Comparison of ENCODE assay signal across 8 cellular contexts in genomic region chr19:17681505-17682125, GRCh38. TPM values are rescaled to one million over a fixed set of nuclear protein-coding genes. Genes with fewer than 3 reads are reported as not detected.
DNase-seq lines count a peak whose midpoint lies in the region; TF ChIP-seq lines count a peak whose summit lies in the region.
"Had no signal": no experiment of that assay in that cellular context is flagged by ENCODE, and none has a peak within 500 bp of the region (broad histone marks: within the 10 kb centered on the region; RNA-seq: fewer than 3 reads in every experiment).

No MANE protein-coding gene starts in this region.

- DNase-seq in HFFc6 (peak; percentile 44), UCSD-AML1 (lab: John Stamatoyannopoulos, UW; ENCODE audit: unreplicated experiment) (peak; percentile 62), fibroblast of peridontal ligament (ENCODE audit: extremely low read depth) (peak; percentile 30), HuH-7.5 (ENCODE audit: low spot score) (no peak), NCI-H524 (lab: John Stamatoyannopoulos, UW) (no peak), GOT3 (lab: John Stamatoyannopoulos, UW) (no peak)
- DNase-seq in stimulated activated CD4-positive, alpha-beta T cell treated with anti-CD3 and anti-CD28 coated beads, Interleukin-4, amount 100 ng/mL, for 24 hours, result peak; percentile 37

- peaks cover 4% of the 10 kb centered on the region for H3K27me3 Mint-ChIP-seq in HFFc6 (ENCODE audit: insufficient read depth)

- H3K27ac Mint-ChIP-seq in HFFc6, result 0 out of 2 replicates have a peak overlapping the region, but pooled peaks have one; percentile 42

- no peak for TF ChIP-seq CTCF in HFFc6 (IDR thresholded peaks at IDR 0.05)

- peaks cover 39% of the 10 kb centered on the region for H3K4me1 Mint-ChIP-seq in HFFc6 (ENCODE audit: low read depth)

- H3K4me3 Mint-ChIP-seq in HFFc6, result no peak overlapping the region

- no peaks in the 10 kb centered on the region for H3K36me3 Mint-ChIP-seq in HFFc6 (ENCODE audit: low read depth)

- H3K9me3 Mint-ChIP-seq in HFFc6, result no peaks in the 10 kb centered on the region

RNA-seq across cellular contexts. Expression of gene UNC13A, which starts 6.5 kb away (rescaled TPM):
- total RNA-seq in HFFc6 (2021; fragmentation: NEBNext Ultra II Directional; extraction: Animal tissue kit (Norgen Biotek cat#: 25700)), result under 1 TPM; 0.07 to 0.71 (median 0.21) TPM
- total RNA-seq: skeletal muscle tissue had no signal

RNA-seq across cellular contexts. Expression of gene MAP1S, which starts 37.7 kb away (rescaled TPM):
- 10 to 100 TPM; 56.0 to 77.9 (median 68.2) TPM for total RNA-seq in HFFc6 (2021; fragmentation: NEBNext Ultra II Directional; extraction: Animal tissue kit (Norgen Biotek cat#: 25700))

Comparison
In these comparisons a context has a peak if more than half of its experiments do, and no peak if none do; other contexts are left out.
1. DNase-seq: peak in HFFc6 (single experiment), UCSD-AML1 (single experiment), fibroblast of peridontal ligament (single experiment) and stimulated activated CD4-positive, alpha-beta T cell treated with anti-CD3 and anti-CD28 coated beads, Interleukin-4, amount 100 ng/mL, for 24 hours (single experiment); none in HuH-7.5 (single experiment), NCI-H524 (0 of 2) and GOT3 (single experiment).